Comparison of ENCODE assay signal across 8 cellular contexts in the genomic region with DNA sequence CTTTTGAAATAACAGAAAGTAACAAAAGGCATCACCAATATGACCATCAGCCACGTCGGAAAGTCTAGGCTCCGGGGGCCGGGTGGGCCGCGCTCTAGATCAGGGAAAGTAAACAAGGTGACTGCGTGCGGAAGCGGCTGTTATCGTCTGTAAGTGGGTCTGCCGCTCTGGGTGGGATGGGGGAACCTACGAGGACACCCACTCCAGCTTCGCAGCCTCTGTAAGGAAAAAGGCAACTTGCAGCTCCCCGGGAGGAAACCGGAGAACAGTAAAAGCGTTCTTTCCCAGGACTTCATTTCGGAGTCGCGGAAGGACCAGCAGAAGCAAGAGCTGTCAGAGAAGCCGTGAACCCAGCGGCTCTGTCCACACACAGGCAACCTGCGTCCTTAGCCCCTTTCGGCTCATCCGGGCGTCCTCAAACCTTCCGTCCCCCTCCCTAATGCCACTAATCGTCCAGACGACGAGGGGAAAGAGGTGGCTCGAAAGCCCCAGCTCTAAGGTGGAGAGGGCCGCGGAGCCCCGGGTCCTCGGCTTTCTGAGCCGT. TPM values are rescaled to one million over a fixed set of nuclear protein-coding genes. Genes with fewer than 3 reads are reported as not detected.
DNase-seq lines count a peak whose midpoint lies in the region; ATAC-seq and TF ChIP-seq lines count a peak whose summit lies in the region.

No MANE protein-coding gene starts in this region.

- no peaks in the 10 kb centered on the region for H3K9me3 ChIP-seq in OCI-LY7 (ENCODE audit: low read length)

- H3K9me3 Mint-ChIP-seq in nephron, result peaks cover 3% of the 10 kb centered on the region

- POLR2A ChIA-PET in OCI-LY7 (lab: Charles Lee), result interaction anchor here (0.6 to 1.2 kb wide), 6 partner anchors 19 to 652 kb away, joined by 3 to 4 read pairs (median 3); no protein-coding TSS in a partner anchor

- H4K20me1 ChIP-seq in OCI-LY7 (ENCODE audit: insufficient read depth, low read length), result peaks cover 9% of the 10 kb centered on the region; the same call in 1 of the 2 replicates

- peaks cover 32% of the 10 kb centered on the region for H3K4me1 Mint-ChIP-seq in nephron

- H3K4me3 Mint-ChIP-seq in nephron, result peak overlapping the region; percentile 96 to 100 (median 99)

- H3K4me1 ChIP-seq in OCI-LY7 (ENCODE audit: insufficient read depth, low read length, poor library complexity, severe bottlenecking), result peaks cover 24% of the 10 kb centered on the region

- no peak for TF ChIP-seq CTCF in OCI-LY7 (conservative IDR thresholded peaks at IDR 0.05; ENCODE audit: low read length)
- no peak for TF ChIP-seq CTCF in fibroblast of pulmonary artery (IDR thresholded peaks at IDR 0.05; ENCODE audit: low read length, missing control alignments)
- TF ChIP-seq CTCF in nephron (IDR thresholded peaks at IDR 0.05; ENCODE audit: unreplicated experiment in 3 of 3), result no peak

- H3K36me3 Mint-ChIP-seq in nephron (ENCODE audit: low read depth), result peaks cover 18% of the 10 kb centered on the region

- peak overlapping the region; percentile 65 for H3K27ac ChIP-seq in OCI-LY7 (ENCODE audit: low read depth, low read length, poor library complexity, severe bottlenecking)
- peak overlapping the region; percentile 85 for H3K27ac ChIP-seq in substantia nigra (ENCODE audit: low read depth, low read length, poor library complexity, severe bottlenecking)

- no TSS peak for BruUV-seq in OCI-LY7 (replicated peaks; lab: Mats Ljungman, UMichigan)

- H3K27ac Mint-ChIP-seq in nephron, result peak overlapping the region; percentile 97 to 100 (median 99)

- CTCF ChIA-PET in OCI-LY7 (lab: Charles Lee; ENCODE audit: unreplicated experiment), result no interaction called here

- H3K27me3 Mint-ChIP-seq in nephron (ENCODE audit: low read depth), result no peaks in the 10 kb centered on the region

- peak overlapping the region; percentile 91 for H3K4me2 ChIP-seq in OCI-LY7 (ENCODE audit: low read length)

- intact Hi-C loops in OCI-LY7 (cut with micrococcal nuclease; ENCODE audit: unreplicated experiment), result loop anchor here (5.0 kb wide), 2 partner anchors 220 to 710 kb away; partner anchors contain the start of genes GK5 and RNF7

- H3K4me3 ChIP-seq in OCI-LY7 (ENCODE audit: low read depth, low read length, poor library complexity, severe bottlenecking) (peak overlapping the region; percentile 87), fibroblast of pulmonary artery (replicated peaks; ENCODE audit: low read depth, low read length) (peak overlapping the region; percentile 97)

- peaks cover 41% of the 10 kb centered on the region for H3K36me3 ChIP-seq in OCI-LY7 (ENCODE audit: insufficient read depth, low read length)

- DNase-seq in AG08395 (ENCODE audit: low spot score) (peak; percentile 35), OCI-LY7 (ENCODE audit: low spot score) (peak; percentile 55), fibroblast of pulmonary artery (ENCODE audit: low read depth) (peak; percentile 51), substantia nigra (lab: John Stamatoyannopoulos, UW) (peak in 34 of 49 donors; percentile 16 to 74 (median 38))
- DNase-seq in activated effector memory CD4-positive, alpha-beta T cell treated with Interleukin-2 at 50 U/mL for 16 hours, result peak; percentile 19

- peak overlapping the region; percentile 96 for H2AFZ ChIP-seq in OCI-LY7 (ENCODE audit: low read length)

- H3K79me2 ChIP-seq in OCI-LY7 (ENCODE audit: insufficient read depth, low read depth, low read length), result peaks cover 48% of the 10 kb centered on the region

- peak; percentile 34 for ATAC-seq in GM18907 (IDR thresholded peaks at IDR 0.05; ENCODE audit: unreplicated experiment)
- peak; percentile 32 for ATAC-seq in HG03139 (IDR thresholded peaks at IDR 0.05; ENCODE audit: unreplicated experiment)

- H3K9me2 ChIP-seq in OCI-LY7 (ENCODE audit: insufficient read depth, low read length), result no peaks in the 10 kb centered on the region

RNA-seq across cellular contexts. Expression of gene XRN1, which starts 0.5 kb away (rescaled TPM):
- 33.1 and 43.6 TPM in 2 replicates for total RNA-seq in OCI-LY7 (2014; rRNA removed; shearing (Covaris generic))
- 36.6 and 39.2 TPM in 2 replicates for total RNA-seq in OCI-LY7 (2022)

Comparison
In these comparisons a context has a peak if more than half of its experiments do, and no peak if none do; other contexts are left out.
1. Peak in every context shown above with its lines: DNase-seq, ATAC-seq, H3K4me3 ChIP-seq and H3K27ac ChIP-seq.